7 cellular contexts compared by ENCODE assay signal in genomic region chr9:21848615-21849014, GRCh38. TPM values are rescaled to one million over a fixed set of nuclear protein-coding genes. Genes with fewer than 3 reads are reported as not detected.
"Had no signal": no experiment of that assay in that cellular context is flagged by ENCODE, and none has a peak within 500 bp of the region (broad histone marks: within the 10 kb centered on the region; RNA-seq: fewer than 3 reads in every experiment).

No MANE protein-coding gene starts in this region.

- H3K4me3 ChIP-seq: K562 had no signal

- DNase-seq: IMR-90, KBM-7, KG1 had no signal

- ATAC-seq: HepG2, K562 had no signal

- H3K9ac ChIP-seq: KMS-11 had no signal

- H3K4me2 ChIP-seq: KMS-11 had no signal

- H3K27ac ChIP-seq: HL-60, KMS-11 had no signal

RNA-seq across cellular contexts. Expression of gene MTAP, which starts 46.2 kb away (rescaled TPM):
- polyA plus RNA-seq: K562 had no signal
